Comparison of ENCODE assay signal across 1 cellular context in the genomic region with DNA sequence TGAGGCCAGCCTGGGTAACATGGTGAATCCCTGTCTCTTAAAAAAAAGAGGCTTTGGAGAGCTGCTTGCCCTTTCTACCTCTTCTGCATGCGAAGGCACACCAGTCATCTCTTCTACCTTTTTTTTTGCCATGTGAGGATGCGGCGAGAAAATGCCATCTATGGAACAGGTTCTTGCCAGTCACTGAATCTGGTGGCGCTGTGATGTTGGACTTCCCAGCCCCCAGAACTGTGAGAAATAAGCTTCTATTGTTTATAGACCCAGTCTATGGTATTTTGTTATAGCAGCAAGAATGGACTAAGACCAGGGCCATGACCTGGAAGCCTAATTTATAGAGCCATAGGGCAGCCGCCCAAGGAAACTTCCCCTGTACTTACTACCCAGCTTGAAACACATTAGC.
TF ChIP-seq lines count a peak whose summit lies in the region.

No MANE protein-coding gene starts in this region.

TF ChIP-seq in GM23338, 12 proteins besides CTCF, POLR2A, EP300 and RAD21 (continued from another document):
- TF ChIP-seq, protein P1, sequence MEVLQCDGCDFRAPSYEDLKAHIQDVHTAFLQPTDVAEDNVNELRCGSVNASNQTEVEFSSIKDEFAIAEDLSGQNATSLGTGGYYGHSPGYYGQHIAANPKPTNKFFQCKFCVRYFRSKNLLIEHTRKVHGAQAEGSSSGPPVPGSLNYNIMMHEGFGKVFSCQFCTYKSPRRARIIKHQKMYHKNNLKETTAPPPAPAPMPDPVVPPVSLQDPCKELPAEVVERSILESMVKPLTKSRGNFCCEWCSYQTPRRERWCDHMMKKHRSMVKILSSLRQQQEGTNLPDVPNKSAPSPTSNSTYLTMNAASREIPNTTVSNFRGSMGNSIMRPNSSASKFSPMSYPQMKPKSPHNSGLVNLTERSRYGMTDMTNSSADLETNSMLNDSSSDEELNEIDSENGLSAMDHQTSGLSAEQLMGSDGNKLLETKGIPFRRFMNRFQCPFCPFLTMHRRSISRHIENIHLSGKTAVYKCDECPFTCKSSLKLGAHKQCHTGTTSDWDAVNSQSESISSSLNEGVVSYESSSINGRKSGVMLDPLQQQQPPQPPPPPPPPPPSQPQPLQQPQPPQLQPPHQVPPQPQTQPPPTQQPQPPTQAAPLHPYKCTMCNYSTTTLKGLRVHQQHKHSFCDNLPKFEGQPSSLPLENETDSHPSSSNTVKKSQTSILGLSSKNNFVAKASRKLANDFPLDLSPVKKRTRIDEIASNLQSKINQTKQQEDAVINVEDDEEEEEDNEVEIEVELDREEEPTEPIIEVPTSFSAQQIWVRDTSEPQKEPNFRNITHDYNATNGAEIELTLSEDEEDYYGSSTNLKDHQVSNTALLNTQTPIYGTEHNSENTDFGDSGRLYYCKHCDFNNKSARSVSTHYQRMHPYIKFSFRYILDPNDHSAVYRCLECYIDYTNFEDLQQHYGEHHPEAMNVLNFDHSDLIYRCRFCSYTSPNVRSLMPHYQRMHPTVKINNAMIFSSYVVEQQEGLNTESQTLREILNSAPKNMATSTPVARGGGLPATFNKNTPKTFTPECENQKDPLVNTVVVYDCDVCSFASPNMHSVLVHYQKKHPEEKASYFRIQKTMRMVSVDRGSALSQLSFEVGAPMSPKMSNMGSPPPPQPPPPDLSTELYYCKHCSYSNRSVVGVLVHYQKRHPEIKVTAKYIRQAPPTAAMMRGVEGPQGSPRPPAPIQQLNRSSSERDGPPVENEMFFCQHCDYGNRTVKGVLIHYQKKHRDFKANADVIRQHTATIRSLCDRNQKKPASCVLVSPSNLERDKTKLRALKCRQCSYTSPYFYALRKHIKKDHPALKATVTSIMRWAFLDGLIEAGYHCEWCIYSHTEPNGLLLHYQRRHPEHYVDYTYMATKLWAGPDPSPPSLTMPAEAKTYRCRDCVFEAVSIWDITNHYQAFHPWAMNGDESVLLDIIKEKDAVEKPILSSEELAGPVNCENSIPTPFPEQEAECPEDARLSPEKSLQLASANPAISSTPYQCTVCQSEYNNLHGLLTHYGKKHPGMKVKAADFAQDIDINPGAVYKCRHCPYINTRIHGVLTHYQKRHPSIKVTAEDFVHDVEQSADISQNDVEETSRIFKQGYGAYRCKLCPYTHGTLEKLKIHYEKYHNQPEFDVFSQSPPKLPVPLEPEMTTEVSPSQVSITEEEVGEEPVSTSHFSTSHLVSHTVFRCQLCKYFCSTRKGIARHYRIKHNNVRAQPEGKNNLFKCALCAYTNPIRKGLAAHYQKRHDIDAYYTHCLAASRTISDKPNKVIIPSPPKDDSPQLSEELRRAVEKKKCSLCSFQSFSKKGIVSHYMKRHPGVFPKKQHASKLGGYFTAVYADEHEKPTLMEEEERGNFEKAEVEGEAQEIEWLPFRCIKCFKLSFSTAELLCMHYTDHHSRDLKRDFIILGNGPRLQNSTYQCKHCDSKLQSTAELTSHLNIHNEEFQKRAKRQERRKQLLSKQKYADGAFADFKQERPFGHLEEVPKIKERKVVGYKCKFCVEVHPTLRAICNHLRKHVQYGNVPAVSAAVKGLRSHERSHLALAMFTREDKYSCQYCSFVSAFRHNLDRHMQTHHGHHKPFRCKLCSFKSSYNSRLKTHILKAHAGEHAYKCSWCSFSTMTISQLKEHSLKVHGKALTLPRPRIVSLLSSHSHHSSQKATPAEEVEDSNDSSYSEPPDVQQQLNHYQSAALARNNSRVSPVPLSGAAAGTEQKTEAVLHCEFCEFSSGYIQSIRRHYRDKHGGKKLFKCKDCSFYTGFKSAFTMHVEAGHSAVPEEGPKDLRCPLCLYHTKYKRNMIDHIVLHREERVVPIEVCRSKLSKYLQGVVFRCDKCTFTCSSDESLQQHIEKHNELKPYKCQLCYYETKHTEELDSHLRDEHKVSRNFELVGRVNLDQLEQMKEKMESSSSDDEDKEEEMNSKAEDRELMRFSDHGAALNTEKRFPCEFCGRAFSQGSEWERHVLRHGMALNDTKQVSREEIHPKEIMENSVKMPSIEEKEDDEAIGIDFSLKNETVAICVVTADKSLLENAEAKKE (CRISPR knock-in tag; IDR thresholded peaks at IDR 0.05), result no peak
- TF ChIP-seq, protein P2, sequence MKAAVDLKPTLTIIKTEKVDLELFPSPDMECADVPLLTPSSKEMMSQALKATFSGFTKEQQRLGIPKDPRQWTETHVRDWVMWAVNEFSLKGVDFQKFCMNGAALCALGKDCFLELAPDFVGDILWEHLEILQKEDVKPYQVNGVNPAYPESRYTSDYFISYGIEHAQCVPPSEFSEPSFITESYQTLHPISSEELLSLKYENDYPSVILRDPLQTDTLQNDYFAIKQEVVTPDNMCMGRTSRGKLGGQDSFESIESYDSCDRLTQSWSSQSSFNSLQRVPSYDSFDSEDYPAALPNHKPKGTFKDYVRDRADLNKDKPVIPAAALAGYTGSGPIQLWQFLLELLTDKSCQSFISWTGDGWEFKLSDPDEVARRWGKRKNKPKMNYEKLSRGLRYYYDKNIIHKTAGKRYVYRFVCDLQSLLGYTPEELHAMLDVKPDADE (IDR thresholded peaks at IDR 0.05), result no peak
- TF ChIP-seq EZH2phosphoT487 (IDR thresholded peaks at IDR 0.05; ENCODE audit: unreplicated experiment), result no peak
- no peak for TF ChIP-seq POLR2AphosphoS5 (IDR thresholded peaks at IDR 0.05; ENCODE audit: low read depth)
- TF ChIP-seq NANOG (IDR thresholded peaks at IDR 0.05; ENCODE audit: borderline replicate concordance), result no peak
